In the genomic region with DNA sequence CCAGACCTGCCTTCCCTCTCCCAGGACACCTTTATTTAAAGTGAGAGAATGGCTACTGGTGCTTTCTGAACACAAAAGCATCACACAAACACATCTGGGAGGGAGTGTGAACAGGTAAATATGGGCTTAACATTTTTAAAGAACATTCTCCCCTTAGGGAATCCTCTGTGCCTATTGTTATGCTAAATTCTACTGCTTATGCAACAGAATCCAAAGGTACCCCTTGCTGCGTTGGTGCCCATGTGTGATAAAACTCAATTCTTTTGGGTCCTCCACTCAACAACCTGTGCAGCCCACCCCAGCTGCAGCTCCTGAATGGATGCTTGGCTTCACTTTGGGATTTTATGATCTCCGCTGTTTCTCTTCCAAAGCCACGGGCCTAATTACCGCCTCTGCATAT, we compare ENCODE assay signal across 21 cellular contexts. TPM values are rescaled to one million over a fixed set of nuclear protein-coding genes. Genes with fewer than 3 reads are reported as not detected.
A peak's percentile ranks its signal among the peaks of the same experiment; 100 is the strongest.
DNase-seq lines count a peak whose midpoint lies in the region; ATAC-seq and TF ChIP-seq lines count a peak whose summit lies in the region.
"Had no signal": no experiment of that assay in that cellular context is flagged by ENCODE, and none has a peak within 500 bp of the region (broad histone marks: within the 10 kb centered on the region; RNA-seq: fewer than 3 reads in every experiment).

No MANE protein-coding gene starts in this region.

- H3K9me2 ChIP-seq in DOHH2 (replicated peaks; ENCODE audit: control insufficient read depth, low read length): no peaks in the 10 kb centered on the region
- H3K9me2 ChIP-seq in hepatocyte (replicated peaks; ENCODE audit: insufficient read depth): no peaks in the 10 kb centered on the region

- CTCF ChIA-PET in HEK293 (lab: Yijun Ruan, JAX): interaction anchor here (1.1 kb wide), 1 partner anchor 31 kb away, joined by 4 read pairs; no protein-coding TSS in a partner anchor
- CTCF ChIA-PET in activated CD8-positive, alpha-beta T cell treated with anti-CD3 and anti-CD28 coated beads for 36 hours (lab: Charles Lee): interaction anchor here (0.5 kb wide), 1 partner anchor 62 kb away, joined by 3 read pairs; no protein-coding TSS in a partner anchor

- H3K27ac Mint-ChIP-seq in activated CD8-positive, alpha-beta T cell treated with anti-CD3 and anti-CD28 coated beads for 36 hours: no peak overlapping the region
- H3K27ac Mint-ChIP-seq: CD8-positive, alpha-beta T cell; T-helper 1 cell treated with Interleukin-12 subunit alpha and Interleukin-12 subunit beta and Interleukin-4 antibody, amounts not matched to agents 30 μg/mL and 1 μg/mL, for 36 hours had no signal

- 35% methylated on average over 4 of the region's 4 CpGs for WGBS in hepatocyte (ENCODE audit: low lambda C conversion rate, missing lambda C conversion rate)

- no peak overlapping the region for H3K27ac ChIP-seq in DOHH2 (ENCODE audit: low read depth, low read length)
- no peak overlapping the region for H3K27ac ChIP-seq in HEK293 (ENCODE audit: extremely low read depth, low read depth, low read length)
- peak overlapping the region; percentile 63 for H3K27ac ChIP-seq in iPS-18a (ENCODE audit: low read length)
- H3K27ac ChIP-seq in hepatocyte: no peak overlapping the region
- H3K27ac ChIP-seq: C4-2B, Peyer's patch had no signal

- intact Hi-C loops in activated CD8-positive, alpha-beta T cell treated with anti-CD3 and anti-CD28 coated beads for 36 hours (cut with micrococcal nuclease): no loop called here

- TF ChIP-seq CTCF in DOHH2 (IDR thresholded peaks at IDR 0.05; ENCODE audit: low read depth, low read length, poor library complexity, severe bottlenecking): no peak
- no peak for TF ChIP-seq CTCF in HEK293 (tag by site-specific recombination; IDR thresholded peaks at IDR 0.05)
- no peak for TF ChIP-seq CTCF in activated CD8-positive, alpha-beta T cell treated with anti-CD3 and anti-CD28 coated beads for 36 hours (IDR thresholded peaks at IDR 0.05)
- TF ChIP-seq CTCF in hepatocyte (IDR thresholded peaks at IDR 0.05; ENCODE audit: poor library complexity): no peak

- H3K4me3 ChIP-seq in DOHH2 (ENCODE audit: low read length) (no peak overlapping the region), HEK293 (ENCODE audit: low read depth, low read length) (no peak overlapping the region), iPS-18a (ENCODE audit: low read length) (peak overlapping the region; percentile 13), hepatocyte (no peak overlapping the region)
- H3K4me3 ChIP-seq: HAP-1, Peyer's patch had no signal

- no peak for ATAC-seq in activated CD8-positive, alpha-beta T cell treated with anti-CD3 and anti-CD28 coated beads for 36 hours
- ATAC-seq: CD8-positive, alpha-beta T cell had no signal

- DNase-seq in NCI-H69 (lab: John Stamatoyannopoulos, UW) (peak; percentile 24), DMS153 treated with DMSO at 0.1 percent for 48 hours (lab: John Stamatoyannopoulos, UW; ENCODE audit: unreplicated experiment) (no peak), hepatocyte (ENCODE audit: low spot score) (no peak), AG20443 (ENCODE audit: low spot score) (no peak)
- no peak for DNase-seq in activated CD8-positive, alpha-beta T cell treated with anti-CD3 and anti-CD28 coated beads for 36 hours
- DNase-seq: AML-193; Caco-2; CD8-positive, alpha-beta T cell; DMS79; NCI-H1092 treated with DMSO at 0.1 percent for 48 hours; NCI-H1436; NCI-H187; NCI-H526 treated with DMSO at 0.1 percent for 48 hours; Peyer's patch; SHP77 treated with DMSO at 0.1 percent for 48 hours had no signal

- no peaks in the 10 kb centered on the region for H3K36me3 Mint-ChIP-seq in activated CD8-positive, alpha-beta T cell treated with anti-CD3 and anti-CD28 coated beads for 36 hours (ENCODE audit: low read depth)
- H3K36me3 Mint-ChIP-seq: CD8-positive, alpha-beta T cell had no signal

- no peaks in the 10 kb centered on the region for H3K27me3 ChIP-seq in DOHH2 (ENCODE audit: control insufficient read depth, low read length)
- no peaks in the 10 kb centered on the region for H3K27me3 ChIP-seq in iPS-18a (ENCODE audit: control insufficient read depth, insufficient read depth, low read length)
- H3K27me3 ChIP-seq in hepatocyte: no peaks in the 10 kb centered on the region
- H3K27me3 ChIP-seq: Peyer's patch had no signal

- H3K9ac ChIP-seq in iPS-18a (ENCODE audit: low read length): peak overlapping the region; percentile 6

- H3K4me1 ChIP-seq in DOHH2 (ENCODE audit: control insufficient read depth, low read length): peaks cover 90% of the 10 kb centered on the region
- no peaks in the 10 kb centered on the region for H3K4me1 ChIP-seq in HEK293 (ENCODE audit: control insufficient read depth, insufficient read depth, low read length)
- H3K4me1 ChIP-seq in iPS-18a (ENCODE audit: control insufficient read depth, low read depth, low read length): peaks cover 28% of the 10 kb centered on the region
- H3K4me1 ChIP-seq in hepatocyte (ENCODE audit: insufficient read depth): no peaks in the 10 kb centered on the region
- H3K4me1 ChIP-seq: Caco-2, HAP-1, Peyer's patch had no signal

- no peak overlapping the region for H2AFZ ChIP-seq in hepatocyte

- H3K27me3 Mint-ChIP-seq in activated CD8-positive, alpha-beta T cell treated with anti-CD3 and anti-CD28 coated beads for 36 hours: no peaks in the 10 kb centered on the region

- H3K9me3 ChIP-seq in DOHH2 (ENCODE audit: control insufficient read depth, insufficient read depth, low read length) (no peaks in the 10 kb centered on the region), HEK293 (ENCODE audit: control insufficient read depth, insufficient read depth, low read depth, low read length) (no peaks in the 10 kb centered on the region), iPS-18a (ENCODE audit: control insufficient read depth, low read depth, low read length) (no peaks in the 10 kb centered on the region), hepatocyte (ENCODE audit: low read depth) (no peaks in the 10 kb centered on the region)
- H3K9me3 ChIP-seq: Caco-2, HAP-1, Peyer's patch had no signal

- H3K4me1 Mint-ChIP-seq in activated CD8-positive, alpha-beta T cell treated with anti-CD3 and anti-CD28 coated beads for 36 hours (ENCODE audit: low read depth): no peaks in the 10 kb centered on the region

- H4K20me1 ChIP-seq in DOHH2 (ENCODE audit: control insufficient read depth, insufficient read depth, low read depth, low read length) (no peaks in the 10 kb centered on the region), hepatocyte (ENCODE audit: insufficient read depth, poor library complexity, severe bottlenecking) (no peaks in the 10 kb centered on the region)

- POLR2A ChIA-PET in HEK293 (lab: Yijun Ruan, JAX): no interaction called here
- POLR2A ChIA-PET in activated CD8-positive, alpha-beta T cell treated with anti-CD3 and anti-CD28 coated beads for 36 hours (lab: Charles Lee): no interaction called here

- H3K9me3 Mint-ChIP-seq in activated CD8-positive, alpha-beta T cell treated with anti-CD3 and anti-CD28 coated beads for 36 hours: no peaks in the 10 kb centered on the region
- H3K9me3 Mint-ChIP-seq: CD8-positive, alpha-beta T cell; T-helper 1 cell treated with Interleukin-12 subunit alpha and Interleukin-12 subunit beta and Interleukin-4 antibody, amounts not matched to agents 30 μg/mL and 1 μg/mL, for 36 hours had no signal

- H3F3A ChIP-seq in DOHH2 (ENCODE audit: control insufficient read depth, insufficient read depth): peaks cover 8% of the 10 kb centered on the region; the same call in 1 of the 2 replicates

- H3K36me3 ChIP-seq in DOHH2 (ENCODE audit: control insufficient read depth, low read length) (no peaks in the 10 kb centered on the region), HEK293 (ENCODE audit: control insufficient read depth in 2 of 2, insufficient read depth in 1 of 2, low read length in 2 of 2) (peaks cover 0 to 3% of the 10 kb centered on the region in 2 experiments; a peak in 2 of 3 replicates), iPS-18a (ENCODE audit: control insufficient read depth, low read depth, low read length) (no peaks in the 10 kb centered on the region), hepatocyte (replicated peaks; ENCODE audit: insufficient read depth, low read depth) (no peaks in the 10 kb centered on the region)
- H3K36me3 ChIP-seq: HAP-1, Peyer's patch had no signal

- no peaks in the 10 kb centered on the region for H3K79me2 ChIP-seq in DOHH2 (ENCODE audit: control insufficient read depth, low read length)
- no peaks in the 10 kb centered on the region for H3K79me2 ChIP-seq in hepatocyte

- H3K4me2 ChIP-seq in DOHH2 (ENCODE audit: low read length): peak overlapping the region; percentile 48; the same call in 1 of the 2 replicates
- H3K4me2 ChIP-seq in hepatocyte: no peak overlapping the region

- H3K4me3 Mint-ChIP-seq in activated CD8-positive, alpha-beta T cell treated with anti-CD3 and anti-CD28 coated beads for 36 hours: no peak overlapping the region
- H3K4me3 Mint-ChIP-seq: CD8-positive, alpha-beta T cell; T-helper 1 cell treated with Interleukin-12 subunit alpha and Interleukin-12 subunit beta and Interleukin-4 antibody, amounts not matched to agents 30 μg/mL and 1 μg/mL, for 36 hours had no signal

TF ChIP-seq in HEK293, 187 proteins besides CTCF, POLR2A, EP300 and RAD21:
- TF ChIP-seq ZNF707 (tag by site-specific recombination; IDR thresholded peaks at IDR 0.05): no peak
- TF ChIP-seq, protein P1, sequence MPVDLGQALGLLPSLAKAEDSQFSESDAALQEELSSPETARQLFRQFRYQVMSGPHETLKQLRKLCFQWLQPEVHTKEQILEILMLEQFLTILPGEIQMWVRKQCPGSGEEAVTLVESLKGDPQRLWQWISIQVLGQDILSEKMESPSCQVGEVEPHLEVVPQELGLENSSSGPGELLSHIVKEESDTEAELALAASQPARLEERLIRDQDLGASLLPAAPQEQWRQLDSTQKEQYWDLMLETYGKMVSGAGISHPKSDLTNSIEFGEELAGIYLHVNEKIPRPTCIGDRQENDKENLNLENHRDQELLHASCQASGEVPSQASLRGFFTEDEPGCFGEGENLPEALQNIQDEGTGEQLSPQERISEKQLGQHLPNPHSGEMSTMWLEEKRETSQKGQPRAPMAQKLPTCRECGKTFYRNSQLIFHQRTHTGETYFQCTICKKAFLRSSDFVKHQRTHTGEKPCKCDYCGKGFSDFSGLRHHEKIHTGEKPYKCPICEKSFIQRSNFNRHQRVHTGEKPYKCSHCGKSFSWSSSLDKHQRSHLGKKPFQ (tag by site-specific recombination; IDR thresholded peaks at IDR 0.05): 0 out of 2 replicates have a peak, but pooled peaks have one; percentile 25

RNA-seq across cellular contexts. Expression of a gene that starts 23.8 kb away (rescaled TPM):
- total RNA-seq in activated CD8-positive, alpha-beta T cell treated with anti-CD3 and anti-CD28 coated beads for 36 hours: under 1 TPM in 1 of 2 experiments, not detected in 1; 0.11 TPM
- 0.36 and 0.70 TPM in 2 replicates for total RNA-seq in hepatocyte
- polyA plus RNA-seq in hepatocyte: 0.18 and 0.28 TPM in 2 replicates
- total RNA-seq: Caco-2; CD8-positive, alpha-beta T cell had no signal

RNA-seq across cellular contexts. Expression of a gene that starts 52.5 kb away (rescaled TPM):
- total RNA-seq in activated CD8-positive, alpha-beta T cell treated with anti-CD3 and anti-CD28 coated beads for 36 hours: 10 to 100 TPM; 30.8 to 32.7 TPM
- total RNA-seq in hepatocyte: 20.1 and 25.7 TPM in 2 replicates
- polyA plus RNA-seq in hepatocyte: 13.5 and 16.0 TPM in 2 replicates
